Comparison of ENCODE assay signal across 30 cellular contexts in genomic region chr7:151069841-151070572, GRCh38.
"Had no signal": no experiment of that assay in that cellular context is flagged by ENCODE, and none has a peak within 500 bp of the region (broad histone marks: within the 10 kb centered on the region; RNA-seq: fewer than 3 reads in every experiment).

No MANE protein-coding gene starts in this region.

- FAIRE-seq: colon had no signal

- DNase-seq: cerebellar nuclear complex; dorsolateral prefrontal cortex; effector CD4-positive, alpha-beta T cell; endodermal cell; foreskin keratinocyte; glutamatergic neuron; heart right ventricle; hippocampal formation; islet precursor cell; left ventricle myocardium superior; lower lobe of right lung; naive B cell; right cardiac atrium; sigmoid colon; spleen; stimulated activated CD4-positive, alpha-beta T cell treated with anti-CD3 and anti-CD28 coated beads, Interleukin-4, amount 100 ng/mL, for 4 hours; stimulated activated naive B cell treated with anti-CD40 and anti-IgM and Interleukin-4, amounts not matched to agents 10 μg/mL and 1 μg/mL and 100 μg/mL, for 72 hours; upper lobe of right lung had no signal

- H3K27me3 ChIP-seq: dorsolateral prefrontal cortex, esophagus muscularis mucosa, foreskin keratinocyte, gastroesophageal sphincter, heart right ventricle, sigmoid colon, spleen, tibial nerve, upper lobe of right lung, vagina had no signal

- H3K9me3 Mint-ChIP-seq: endodermal cell; naive B cell; natural killer cell treated with Interleukin-12 subunit alpha and Interleukin-12 subunit beta and Interleukin-15 and Interleukin-18, amount 100 ng/mL, for 72 hours; neural crest cell; stimulated activated naive B cell treated with anti-CD40 and anti-IgM and Interleukin-4, amounts not matched to agents 10 μg/mL and 1 μg/mL and 100 μg/mL, for 72 hours; stimulated activated naive CD8-positive, alpha-beta T cell treated with anti-CD3 and anti-CD28 coated beads, Interleukin-15, Interleukin-2, amounts not matched to agents 100 ng/mL and 50 ng/mL, for 24 hours had no signal

- H3K4me1 ChIP-seq: foreskin keratinocyte, gastroesophageal sphincter, lower lobe of right lung, prostate gland, sigmoid colon, spleen, tibial nerve, upper lobe of right lung, vagina had no signal

- H3K4me1 Mint-ChIP-seq: endodermal cell; neural crest cell; stimulated activated naive B cell treated with anti-CD40 and anti-IgM and Interleukin-4, amounts not matched to agents 10 μg/mL and 1 μg/mL and 100 μg/mL, for 72 hours had no signal

- H3K4me3 ChIP-seq: dorsolateral prefrontal cortex, esophagus muscularis mucosa, gastroesophageal sphincter, heart right ventricle, lower lobe of right lung, prostate gland, sigmoid colon, skin epidermis, spleen, thoracic aorta, tibial nerve, upper lobe of right lung, vagina had no signal

- H3K36me3 Mint-ChIP-seq: natural killer cell treated with Interleukin-12 subunit alpha and Interleukin-12 subunit beta and Interleukin-15 and Interleukin-18, amount 100 ng/mL, for 72 hours had no signal

- H3K27ac Mint-ChIP-seq: endodermal cell; naive B cell; natural killer cell treated with Interleukin-12 subunit alpha and Interleukin-12 subunit beta and Interleukin-15 and Interleukin-18, amount 100 ng/mL, for 72 hours; stimulated activated naive B cell treated with anti-CD40 and anti-IgM and Interleukin-4, amounts not matched to agents 10 μg/mL and 1 μg/mL and 100 μg/mL, for 72 hours had no signal

- H3K27me3 Mint-ChIP-seq: naive B cell; natural killer cell treated with Interleukin-12 subunit alpha and Interleukin-12 subunit beta and Interleukin-15 and Interleukin-18, amount 100 ng/mL, for 72 hours; stimulated activated naive B cell treated with anti-CD40 and anti-IgM and Interleukin-4, amounts not matched to agents 10 μg/mL and 1 μg/mL and 100 μg/mL, for 72 hours; stimulated activated naive CD8-positive, alpha-beta T cell treated with anti-CD3 and anti-CD28 coated beads, Interleukin-15, Interleukin-2, amounts not matched to agents 100 ng/mL and 50 ng/mL, for 24 hours had no signal

- H3K27ac ChIP-seq: dorsolateral prefrontal cortex, epithelial cell of prostate, foreskin keratinocyte, gastroesophageal sphincter, heart right ventricle, lower lobe of right lung, prostate gland, sigmoid colon, skin epidermis, spleen, thoracic aorta, tibial nerve, upper lobe of right lung, vagina had no signal

- H3K4me3 Mint-ChIP-seq: endodermal cell; naive B cell; natural killer cell treated with Interleukin-12 subunit alpha and Interleukin-12 subunit beta and Interleukin-15 and Interleukin-18, amount 100 ng/mL, for 72 hours; stimulated activated naive B cell treated with anti-CD40 and anti-IgM and Interleukin-4, amounts not matched to agents 10 μg/mL and 1 μg/mL and 100 μg/mL, for 72 hours; stimulated activated naive CD8-positive, alpha-beta T cell treated with anti-CD3 and anti-CD28 coated beads, Interleukin-15, Interleukin-2, amounts not matched to agents 100 ng/mL and 50 ng/mL, for 24 hours had no signal

- H3K9me3 ChIP-seq: esophagus muscularis mucosa, gastroesophageal sphincter, heart right ventricle, lower lobe of right lung, prostate gland, sigmoid colon, spleen, thoracic aorta, tibial nerve, upper lobe of right lung, vagina had no signal
